In the genomic region with DNA sequence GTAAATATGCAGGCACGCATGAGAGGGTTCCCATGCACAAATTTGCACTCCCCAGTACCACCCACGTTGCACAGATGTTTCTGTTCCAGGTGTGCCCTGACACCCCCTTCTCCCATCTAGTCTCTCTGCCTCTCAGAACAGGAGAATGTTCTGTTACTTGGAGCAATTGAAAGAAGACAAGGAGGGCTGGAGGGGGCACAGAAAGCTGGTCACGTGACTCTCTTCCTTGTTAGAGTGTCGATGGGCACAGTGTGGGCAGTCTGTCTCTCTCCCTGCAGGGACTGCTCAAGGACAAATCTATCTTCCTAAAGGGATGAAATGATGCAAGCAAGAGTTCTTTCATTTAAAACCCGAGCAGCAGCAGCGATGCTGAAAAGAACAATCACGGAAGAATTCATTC, we compare ENCODE assay signal across 9 cellular contexts. TPM values are rescaled to one million over a fixed set of nuclear protein-coding genes. Genes with fewer than 3 reads are reported as not detected.
"Had no signal": no experiment of that assay in that cellular context is flagged by ENCODE, and none has a peak within 500 bp of the region (broad histone marks: within the 10 kb centered on the region; RNA-seq: fewer than 3 reads in every experiment).

No MANE protein-coding gene starts in this region.

- H3K4me3 Mint-ChIP-seq: H9 had no signal

- H3K9me3 Mint-ChIP-seq: H9 had no signal

- H3K9ac ChIP-seq: GM23248 had no signal

- H2AFZ ChIP-seq: GM23248 had no signal

- FAIRE-seq: H54 had no signal

- H3K4me3 ChIP-seq: GM23248 had no signal

- H3K27ac Mint-ChIP-seq: H9 had no signal

- H3K27ac ChIP-seq: GM23248, HL-60 had no signal

- DNase-seq: GM23248, GOT3, H9, HCEC 1CT, IMR-90, KG1 had no signal

RNA-seq across cellular contexts. Expression of gene KCNA10, which starts 7.2 kb away (rescaled TPM):
- total RNA-seq: GM23248, H9, HT1080, IMR-90 had no signal
- polyA plus RNA-seq: GM23248, IMR-90 had no signal
